Comparison of ENCODE assay signal across 1 cellular context in genomic region chr17:42535400-42536047, GRCh38.
TF ChIP-seq lines count a peak whose summit lies in the region.

No MANE protein-coding gene starts in this region.

TF ChIP-seq in HEK293, 187 proteins besides CTCF, POLR2A, EP300 and RAD21 (continued from another document and continues in another):
- TF ChIP-seq ZNF175 (tag by site-specific recombination; IDR thresholded peaks at IDR 0.05) (no peak), ZNF211 (tag by site-specific recombination; IDR thresholded peaks at IDR 0.05; ENCODE audit: low read depth) (no peak), SP7 (tag by site-specific recombination; IDR thresholded peaks at IDR 0.05) (peak; percentile 85; the same call in 1 of the 2 replicates), ZNF37A (tag by site-specific recombination; IDR thresholded peaks at IDR 0.05) (no peak), ZNF362 (tag by site-specific recombination; IDR thresholded peaks at IDR 0.05) (no peak), MYNN (tag by site-specific recombination; IDR thresholded peaks at IDR 0.05; ENCODE audit: borderline replicate concordance) (peak; percentile 95), ZNF701 (tag by site-specific recombination; IDR thresholded peaks at IDR 0.05) (no peak), HOXA7 (CRISPR knock-in tag; IDR thresholded peaks at IDR 0.05; ENCODE audit: borderline replicate concordance) (no peak), ZBTB21 (tag by site-specific recombination; IDR thresholded peaks at IDR 0.05) (peak; percentile 54), ZEB2 (tag by site-specific recombination; IDR thresholded peaks at IDR 0.05) (peak; percentile 95; the same call in 1 of the 2 replicates), ZNF660 (tag by site-specific recombination; IDR thresholded peaks at IDR 0.05) (0 out of 2 replicates have a peak, but pooled peaks have one; percentile 43), ZNF692 (tag by site-specific recombination; IDR thresholded peaks at IDR 0.05) (0 out of 2 replicates have a peak, but pooled peaks have one; percentile 14), ELK4 (IDR thresholded peaks at IDR 0.05; ENCODE audit: borderline replicate concordance, low read depth, low read length) (no peak), PRDM1 (tag by site-specific recombination; IDR thresholded peaks at IDR 0.05) (no peak), ZBTB11 (tag by site-specific recombination; conservative IDR thresholded peaks at IDR 0.05; ENCODE audit: low read depth) (0 out of 2 replicates have a peak, but pooled peaks have one; percentile 28), ZNF26 (tag by site-specific recombination; IDR thresholded peaks at IDR 0.05) (no peak), ZNF16 (tag by site-specific recombination; IDR thresholded peaks at IDR 0.05; ENCODE audit: low read depth) (0 out of 2 replicates have a peak, but pooled peaks have one; percentile 13), ZNF132 (tag by site-specific recombination; IDR thresholded peaks at IDR 0.05; ENCODE audit: borderline replicate concordance) (no peak), GLI2 (tag by site-specific recombination; IDR thresholded peaks at IDR 0.05; ENCODE audit: borderline replicate concordance, low read depth) (no peak), ZBTB7A (tag by site-specific recombination; IDR thresholded peaks at IDR 0.05; ENCODE audit: low read depth) (peak; percentile 78), ZNF670 (tag by site-specific recombination; IDR thresholded peaks at IDR 0.05; ENCODE audit: low read depth) (no peak), ZNF629 (tag by site-specific recombination; IDR thresholded peaks at IDR 0.05) (peak; percentile 89; the same call in 1 of the 2 replicates), ZNF518A (tag by site-specific recombination; conservative IDR thresholded peaks at IDR 0.05; ENCODE audit: low read depth) (0 out of 2 replicates have a peak, but pooled peaks have one; percentile 29), KLF9 (tag by site-specific recombination; IDR thresholded peaks at IDR 0.05; ENCODE audit: low read depth) (0 out of 2 replicates have a peak, but pooled peaks have one; percentile 29), ZNF335 (tag by site-specific recombination; conservative IDR thresholded peaks at IDR 0.05) (peak; percentile 99), ZNF341 (tag by site-specific recombination; IDR thresholded peaks at IDR 0.05; ENCODE audit: low read depth) (peak; percentile 45; the same call in 1 of the 2 replicates), ZBTB48 (tag by site-specific recombination; IDR thresholded peaks at IDR 0.05) (peak; percentile 99), ZNF639 (tag by site-specific recombination; IDR thresholded peaks at IDR 0.05) (peak; percentile 77; the same call in 1 of the 2 replicates), KLF8 (tag by site-specific recombination; IDR thresholded peaks at IDR 0.05) (no peak), ZFP69B (tag by site-specific recombination; IDR thresholded peaks at IDR 0.05) (peak; percentile 64; the same call in 1 of the 2 replicates), OVOL3 (tag by site-specific recombination; IDR thresholded peaks at IDR 0.05) (no peak)
- TF ChIP-seq, protein P1, sequence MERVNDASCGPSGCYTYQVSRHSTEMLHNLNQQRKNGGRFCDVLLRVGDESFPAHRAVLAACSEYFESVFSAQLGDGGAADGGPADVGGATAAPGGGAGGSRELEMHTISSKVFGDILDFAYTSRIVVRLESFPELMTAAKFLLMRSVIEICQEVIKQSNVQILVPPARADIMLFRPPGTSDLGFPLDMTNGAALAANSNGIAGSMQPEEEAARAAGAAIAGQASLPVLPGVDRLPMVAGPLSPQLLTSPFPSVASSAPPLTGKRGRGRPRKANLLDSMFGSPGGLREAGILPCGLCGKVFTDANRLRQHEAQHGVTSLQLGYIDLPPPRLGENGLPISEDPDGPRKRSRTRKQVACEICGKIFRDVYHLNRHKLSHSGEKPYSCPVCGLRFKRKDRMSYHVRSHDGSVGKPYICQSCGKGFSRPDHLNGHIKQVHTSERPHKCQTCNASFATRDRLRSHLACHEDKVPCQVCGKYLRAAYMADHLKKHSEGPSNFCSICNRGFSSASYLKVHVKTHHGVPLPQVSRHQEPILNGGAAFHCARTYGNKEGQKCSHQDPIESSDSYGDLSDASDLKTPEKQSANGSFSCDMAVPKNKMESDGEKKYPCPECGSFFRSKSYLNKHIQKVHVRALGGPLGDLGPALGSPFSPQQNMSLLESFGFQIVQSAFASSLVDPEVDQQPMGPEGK (tag by site-specific recombination; IDR thresholded peaks at IDR 0.05): peak; percentile 87; the same call in 1 of the 2 replicates
- TF ChIP-seq, protein P2, sequence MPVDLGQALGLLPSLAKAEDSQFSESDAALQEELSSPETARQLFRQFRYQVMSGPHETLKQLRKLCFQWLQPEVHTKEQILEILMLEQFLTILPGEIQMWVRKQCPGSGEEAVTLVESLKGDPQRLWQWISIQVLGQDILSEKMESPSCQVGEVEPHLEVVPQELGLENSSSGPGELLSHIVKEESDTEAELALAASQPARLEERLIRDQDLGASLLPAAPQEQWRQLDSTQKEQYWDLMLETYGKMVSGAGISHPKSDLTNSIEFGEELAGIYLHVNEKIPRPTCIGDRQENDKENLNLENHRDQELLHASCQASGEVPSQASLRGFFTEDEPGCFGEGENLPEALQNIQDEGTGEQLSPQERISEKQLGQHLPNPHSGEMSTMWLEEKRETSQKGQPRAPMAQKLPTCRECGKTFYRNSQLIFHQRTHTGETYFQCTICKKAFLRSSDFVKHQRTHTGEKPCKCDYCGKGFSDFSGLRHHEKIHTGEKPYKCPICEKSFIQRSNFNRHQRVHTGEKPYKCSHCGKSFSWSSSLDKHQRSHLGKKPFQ (tag by site-specific recombination; IDR thresholded peaks at IDR 0.05): peak; percentile 21; the same call in 1 of the 2 replicates
- TF ChIP-seq, protein P3, sequence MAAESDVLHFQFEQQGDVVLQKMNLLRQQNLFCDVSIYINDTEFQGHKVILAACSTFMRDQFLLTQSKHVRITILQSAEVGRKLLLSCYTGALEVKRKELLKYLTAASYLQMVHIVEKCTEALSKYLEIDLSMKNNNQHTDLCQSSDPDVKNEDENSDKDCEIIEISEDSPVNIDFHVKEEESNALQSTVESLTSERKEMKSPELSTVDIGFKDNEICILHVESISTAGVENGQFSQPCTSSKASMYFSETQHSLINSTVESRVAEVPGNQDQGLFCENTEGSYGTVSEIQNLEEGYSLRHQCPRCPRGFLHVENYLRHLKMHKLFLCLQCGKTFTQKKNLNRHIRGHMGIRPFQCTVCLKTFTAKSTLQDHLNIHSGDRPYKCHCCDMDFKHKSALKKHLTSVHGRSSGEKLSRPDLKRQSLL (tag by site-specific recombination; IDR thresholded peaks at IDR 0.05): no peak
